Comparison of ENCODE assay signal across 1 cellular context in genomic region chr20:48897298-48898044, GRCh38.
TF ChIP-seq lines count a peak whose summit lies in the region.

No MANE protein-coding gene starts in this region.

TF ChIP-seq in H1, 55 proteins besides CTCF, POLR2A, EP300 and RAD21:
- TF ChIP-seq GTF2F1 (IDR thresholded peaks at IDR 0.05; ENCODE audit: borderline replicate concordance, low read depth, low read length): no peak
- no peak for TF ChIP-seq TBP (IDR thresholded peaks at IDR 0.05; ENCODE audit: low read depth, low read length)
- TF ChIP-seq BCL11A (IDR thresholded peaks at IDR 0.05; ENCODE audit: low read depth in 2 of 2, low read length in 2 of 2): no peak
- TF ChIP-seq SUZ12 (IDR thresholded peaks at IDR 0.05; ENCODE audit: low read length): no peak
- TF ChIP-seq ATF2 (IDR thresholded peaks at IDR 0.05; ENCODE audit: low read length): no peak
- no peak for TF ChIP-seq SIRT6 (IDR thresholded peaks at IDR 0.05; ENCODE audit: low read length)
- TF ChIP-seq ZNF274 (IDR thresholded peaks at IDR 0.05; ENCODE audit: borderline replicate concordance, extremely low read depth, low read length): no peak
- no peak for TF ChIP-seq CEBPB (IDR thresholded peaks at IDR 0.05; ENCODE audit: low read depth, low read length)
- no peak for TF ChIP-seq MAFK (IDR thresholded peaks at IDR 0.05; ENCODE audit: low read depth, low read length)
- TF ChIP-seq KDM1A (IDR thresholded peaks at IDR 0.05; ENCODE audit: borderline replicate concordance, low read length): no peak
- TF ChIP-seq RNF2 (IDR thresholded peaks at IDR 0.05; ENCODE audit: borderline replicate concordance, low read depth, low read length, missing control alignments, poor library complexity, severe bottlenecking): no peak
- TF ChIP-seq CBX8 (IDR thresholded peaks at IDR 0.05; ENCODE audit: borderline replicate concordance, low read depth, low read length): no peak
- no peak for TF ChIP-seq SAP30 (IDR thresholded peaks at IDR 0.05; ENCODE audit: insufficient read depth, insufficient replicate concordance, low read length)
- TF ChIP-seq SIX5 (IDR thresholded peaks at IDR 0.05; ENCODE audit: low read depth, low read length): no peak
TF ChIP-seq in H1: peak in this region for 0.
